In genomic region chr13:30031488-30031887, GRCh38 we compare ENCODE assay signal across 29 cellular contexts.
"Had no signal": no experiment of that assay in that cellular context is flagged by ENCODE, and none has a peak within 500 bp of the region (broad histone marks: within the 10 kb centered on the region; RNA-seq: fewer than 3 reads in every experiment).

No MANE protein-coding gene starts in this region.

- ATAC-seq: stimulated activated effector memory CD8-positive, alpha-beta T cell treated with anti-CD3 and anti-CD28 coated beads, Interleukin-12 subunit alpha, Interleukin-12 subunit beta, amount 100 ng/mL, for 72 hours; stimulated activated memory B cell treated with anti-CD40 and anti-IgM and Interleukin-4, amounts not matched to agents 10 μg/mL and 1 μg/mL and 100 μg/mL, for 72 hours; stimulated activated naive B cell treated with anti-CD40 and anti-IgM and Interleukin-4, amounts not matched to agents 10 μg/mL and 1 μg/mL and 100 μg/mL, for 72 hours; stimulated activated naive CD8-positive, alpha-beta T cell treated with anti-CD3 and anti-CD28 coated beads, Interleukin-15, amount 100 ng/mL, for 72 hours; stimulated activated naive CD8-positive, alpha-beta T cell treated with anti-CD3 and anti-CD28 coated beads, Interleukin-15, Interleukin-2, amounts not matched to agents 100 U/mL and 50 U/mL, for 24 hours; upper lobe of right lung had no signal

- H3K27me3 ChIP-seq: stomach, testis, thyroid gland, tibial artery, tibial nerve, transverse colon, upper lobe of left lung, upper lobe of right lung, uterus, vagina had no signal

- H3K4me3 Mint-ChIP-seq: stimulated activated effector memory CD8-positive, alpha-beta T cell treated with anti-CD3 and anti-CD28 coated beads, Interleukin-12 subunit alpha, Interleukin-12 subunit beta, amount 100 ng/mL, for 72 hours; stimulated activated memory B cell treated with anti-CD40 and anti-IgM and Interleukin-4, amounts not matched to agents 10 μg/mL and 1 μg/mL and 100 μg/mL, for 72 hours; stimulated activated naive B cell treated with anti-CD40 and anti-IgM and Interleukin-4, amounts not matched to agents 10 μg/mL and 1 μg/mL and 100 μg/mL, for 72 hours; stimulated activated naive CD8-positive, alpha-beta T cell treated with anti-CD3 and anti-CD28 coated beads, Interleukin-15, amount 100 ng/mL, for 72 hours; stimulated activated naive CD8-positive, alpha-beta T cell treated with anti-CD3 and anti-CD28 coated beads, Interleukin-15, Interleukin-2, amounts not matched to agents 100 ng/mL and 50 ng/mL, for 24 hours; type B pancreatic cell had no signal

- H3K4me1 ChIP-seq: testis, transverse colon, upper lobe of left lung, upper lobe of right lung had no signal

- H3K4me1 Mint-ChIP-seq: stimulated activated memory B cell treated with anti-CD40 and anti-IgM and Interleukin-4, amounts not matched to agents 10 μg/mL and 1 μg/mL and 100 μg/mL, for 72 hours; stimulated activated naive CD8-positive, alpha-beta T cell treated with anti-CD3 and anti-CD28 coated beads, Interleukin-15, amount 100 ng/mL, for 72 hours had no signal

- H3K9me3 Mint-ChIP-seq: stimulated activated effector memory CD8-positive, alpha-beta T cell treated with anti-CD3 and anti-CD28 coated beads, Interleukin-12 subunit alpha, Interleukin-12 subunit beta, amount 100 ng/mL, for 72 hours; stimulated activated memory B cell treated with anti-CD40 and anti-IgM and Interleukin-4, amounts not matched to agents 10 μg/mL and 1 μg/mL and 100 μg/mL, for 72 hours; stimulated activated naive B cell treated with anti-CD40 and anti-IgM and Interleukin-4, amounts not matched to agents 10 μg/mL and 1 μg/mL and 100 μg/mL, for 72 hours; stimulated activated naive CD8-positive, alpha-beta T cell treated with anti-CD3 and anti-CD28 coated beads, Interleukin-15, amount 100 ng/mL, for 72 hours; stimulated activated naive CD8-positive, alpha-beta T cell treated with anti-CD3 and anti-CD28 coated beads, Interleukin-15, Interleukin-2, amounts not matched to agents 100 ng/mL and 50 ng/mL, for 24 hours; type B pancreatic cell had no signal

- H3K27me3 Mint-ChIP-seq: stimulated activated naive CD8-positive, alpha-beta T cell treated with anti-CD3 and anti-CD28 coated beads, Interleukin-15, amount 100 ng/mL, for 72 hours; stimulated activated naive CD8-positive, alpha-beta T cell treated with anti-CD3 and anti-CD28 coated beads, Interleukin-15, Interleukin-2, amounts not matched to agents 100 ng/mL and 50 ng/mL, for 24 hours had no signal

- DNase-seq: stimulated activated CD4-positive, alpha-beta T cell treated with anti-CD3 and anti-CD28 coated beads, Interleukin-2, amount 100 ng/mL, for 48 hours; stimulated activated CD4-positive, alpha-beta T cell treated with anti-CD3 and anti-CD28 coated beads, Interleukin-4, amount 100 ng/mL, for 1 hour; stimulated activated CD4-positive, alpha-beta T cell treated with anti-CD3 and anti-CD28 coated beads, Interleukin-4, amount 100 ng/mL, for 24 hours; stimulated activated CD4-positive, alpha-beta T cell treated with anti-CD3 and anti-CD28 coated beads, Interleukin-4, amount 100 ng/mL, for 4 hours; stimulated activated CD8-positive, alpha-beta memory T cell treated with anti-CD3 and anti-CD28 coated beads, Interleukin-4, amount 100 ng/mL, for 48 hours; stimulated activated naive B cell treated with anti-CD40 and anti-IgM and Interleukin-4, amounts not matched to agents 10 μg/mL and 1 μg/mL and 100 μg/mL, for 72 hours; stimulated activated naive CD4-positive, alpha-beta T cell; stimulated activated naive CD4-positive, alpha-beta T cell treated with Interleukin-2 at 50 U/mL for 16 hours; stimulated activated naive CD8-positive, alpha-beta T cell treated with anti-CD3 and anti-CD28 coated beads, Interleukin-15, amount 100 ng/mL, for 72 hours; stimulated activated naive CD8-positive, alpha-beta T cell treated with anti-CD3 and anti-CD28 coated beads, Interleukin-15, Interleukin-2, amounts not matched to agents 100 U/mL and 50 U/mL, for 24 hours; stomach; substantia nigra; testis; thyroid gland; tibial artery; transverse colon; trophoblast cell; upper lobe of left lung; upper lobe of right lung; uterus had no signal

- H3K36me3 Mint-ChIP-seq: stimulated activated effector memory CD8-positive, alpha-beta T cell treated with anti-CD3 and anti-CD28 coated beads, Interleukin-12 subunit alpha, Interleukin-12 subunit beta, amount 100 ng/mL, for 72 hours; stimulated activated memory B cell treated with anti-CD40 and anti-IgM and Interleukin-4, amounts not matched to agents 10 μg/mL and 1 μg/mL and 100 μg/mL, for 72 hours; stimulated activated naive B cell treated with anti-CD40 and anti-IgM and Interleukin-4, amounts not matched to agents 10 μg/mL and 1 μg/mL and 100 μg/mL, for 72 hours; type B pancreatic cell had no signal

- H3K27ac Mint-ChIP-seq: stimulated activated effector memory CD8-positive, alpha-beta T cell treated with anti-CD3 and anti-CD28 coated beads, Interleukin-12 subunit alpha, Interleukin-12 subunit beta, amount 100 ng/mL, for 72 hours; stimulated activated memory B cell treated with anti-CD40 and anti-IgM and Interleukin-4, amounts not matched to agents 10 μg/mL and 1 μg/mL and 100 μg/mL, for 72 hours; stimulated activated naive B cell treated with anti-CD40 and anti-IgM and Interleukin-4, amounts not matched to agents 10 μg/mL and 1 μg/mL and 100 μg/mL, for 72 hours; stimulated activated naive CD8-positive, alpha-beta T cell treated with anti-CD3 and anti-CD28 coated beads, Interleukin-15, amount 100 ng/mL, for 72 hours; stimulated activated naive CD8-positive, alpha-beta T cell treated with anti-CD3 and anti-CD28 coated beads, Interleukin-15, Interleukin-2, amounts not matched to agents 100 ng/mL and 50 ng/mL, for 24 hours; type B pancreatic cell had no signal

- H3K36me3 ChIP-seq: stomach, suprapubic skin, thoracic aorta, thyroid gland, tibial artery, tibial nerve, transverse colon, upper lobe of left lung, upper lobe of right lung, uterus, vagina had no signal

- FAIRE-seq: urothelium cell line had no signal

- H3K9me3 ChIP-seq: stomach, suprapubic skin, testis, thoracic aorta, thyroid gland, tibial artery, tibial nerve, transverse colon, upper lobe of left lung, upper lobe of right lung, uterus, vagina had no signal

- H3K4me3 ChIP-seq: stomach, suprapubic skin, testis, thoracic aorta, thyroid gland, tibial artery, tibial nerve, transverse colon, upper lobe of left lung, upper lobe of right lung, uterus, vagina had no signal

- H3K27ac ChIP-seq: stomach, suprapubic skin, testis, thoracic aorta, thyroid gland, tibial artery, tibial nerve, transverse colon, upper lobe of left lung, upper lobe of right lung, uterus, vagina had no signal
